Comparison of ENCODE assay signal across 14 cellular contexts in the genomic region with DNA sequence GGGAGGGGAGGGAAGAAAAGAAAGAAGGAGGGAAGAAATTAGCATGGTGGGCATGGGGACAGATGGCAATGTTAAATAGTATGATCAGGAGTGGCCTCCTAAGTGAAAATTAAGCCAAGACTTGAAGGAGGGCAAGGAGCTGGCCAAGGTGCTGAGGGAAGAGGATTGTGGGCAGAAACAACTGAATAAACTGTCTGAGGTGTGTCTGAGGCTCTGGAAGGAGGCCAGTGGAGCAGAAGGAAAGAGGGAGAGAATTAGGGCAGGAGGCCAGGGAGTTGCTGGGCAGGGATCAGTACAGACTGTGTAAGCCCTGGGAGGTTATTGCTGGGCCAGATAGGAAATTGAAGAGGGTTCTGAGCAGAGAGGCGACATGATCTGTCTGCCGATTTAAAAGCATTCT. TPM values are rescaled to one million over a fixed set of nuclear protein-coding genes. Genes with fewer than 3 reads are reported as not detected.
DNase-seq lines count a peak whose midpoint lies in the region; ATAC-seq and TF ChIP-seq lines count a peak whose summit lies in the region.
"Had no signal": no experiment of that assay in that cellular context is flagged by ENCODE, and none has a peak within 500 bp of the region (broad histone marks: within the 10 kb centered on the region; RNA-seq: fewer than 3 reads in every experiment).

No MANE protein-coding gene starts in this region.

- H3K4me3 ChIP-seq in mammary epithelial cell (replicated peaks in 1 of 3; ENCODE audit: insufficient read depth in 1 of 3, low read depth in 2 of 3, low read length in 3 of 3) (no peak overlapping the region), mesenchymal stem cell (ENCODE audit: insufficient read depth in 1 of 2, low read depth in 1 of 2, low read length in 2 of 2) (no peak overlapping the region)
- H3K4me3 ChIP-seq: testis had no signal

- TF ChIP-seq CTCF in mammary epithelial cell (conservative IDR thresholded peaks at IDR 0.05 in 1 of 2, IDR thresholded peaks at IDR 0.05 in 1 of 2; ENCODE audit: extremely low read depth in 1 of 2, insufficient read depth in 1 of 2, low read depth in 1 of 2, low read length in 2 of 2), result no peak

- no peak for ATAC-seq in HG02588 (IDR thresholded peaks at IDR 0.05; ENCODE audit: unreplicated experiment)
- no peak for ATAC-seq in activated T-cell treated with anti-CD3 and anti-CD28 coated beads, Interleukin-2, amount 50 U/mL, for 4 hours
- ATAC-seq: natural killer cell treated with Interleukin-12 subunit alpha and Interleukin-12 subunit beta and Interleukin-15 and Interleukin-18, amount 100 ng/mL, for 72 hours; T-cell had no signal

- H3K18ac ChIP-seq in mesenchymal stem cell (ENCODE audit: low read depth in 1 of 2, low read length in 2 of 2), result no peak overlapping the region

- H3K14ac ChIP-seq in mesenchymal stem cell (ENCODE audit: low read length in 2 of 2), result no peak overlapping the region

- H3K9me3 ChIP-seq in mammary epithelial cell (replicated peaks; ENCODE audit: insufficient read depth, low read length) (no peaks in the 10 kb centered on the region), mesenchymal stem cell (ENCODE audit: control insufficient read depth, low read length) (no peaks in the 10 kb centered on the region)
- H3K9me3 ChIP-seq: testis had no signal

- H3K4me1 ChIP-seq in mammary epithelial cell (ENCODE audit: insufficient read depth, low read length) (peaks cover under 1% of the 10 kb centered on the region), mesenchymal stem cell (ENCODE audit: control insufficient read depth, insufficient read depth, low read depth, low read length) (no peaks in the 10 kb centered on the region)
- H3K4me1 ChIP-seq: testis had no signal

- 94% methylated on average over 2 of the region's 2 CpGs for WGBS in mammary epithelial cell (ENCODE audit: low coverage, missing lambda C conversion rate)
- WGBS in mesenchymal stem cell, result 99% methylated on average over 2 of the region's 2 CpGs

- no peaks in the 10 kb centered on the region for H3K9me3 Mint-ChIP-seq in activated T-cell treated with anti-CD3 and anti-CD28 coated beads, Interleukin-2, amount 50 U/mL, for 4 hours
- H3K9me3 Mint-ChIP-seq: activated T-cell treated with anti-CD3 and anti-CD28 coated beads, Interleukin-2, amount 50 U/mL, for 24 hours; natural killer cell treated with Interleukin-12 subunit alpha and Interleukin-12 subunit beta and Interleukin-15 and Interleukin-18, amount 100 ng/mL, for 72 hours; T-cell had no signal

- no peaks in the 10 kb centered on the region for H4K20me1 ChIP-seq in mammary epithelial cell (ENCODE audit: insufficient read depth, low read length)

- H2BK5ac ChIP-seq in mesenchymal stem cell (ENCODE audit: low read depth, low read length, poor library complexity, severe bottlenecking), result no peak overlapping the region

- H2AK5ac ChIP-seq in mesenchymal stem cell (ENCODE audit: low read length, severe bottlenecking), result no peak overlapping the region

- dilution Hi-C loops in mammary epithelial cell (cut with HindIII; ENCODE audit: low sequenced_read_pairs), result no loop called here

- H2AFZ ChIP-seq in mammary epithelial cell (ENCODE audit: low read depth, low read length), result no peak overlapping the region
- no peak overlapping the region for H2AFZ ChIP-seq in mesenchymal stem cell (ENCODE audit: low read depth, low read length)

- DNase-seq in G401 (ENCODE audit: low spot score), result peak; percentile 97
- DNase-seq in M059J (ENCODE audit: low read depth), result peak; percentile 51
- DNase-seq in mammary epithelial cell, result peak; percentile 18
- DNase-seq in mesenchymal stem cell, result peak; percentile 36
- no peak for DNase-seq in NCI-H2171 (lab: John Stamatoyannopoulos, UW)
- DNase-seq in activated T-cell treated with anti-CD3 and anti-CD28 coated beads, Interleukin-2, amount 50 U/mL, for 4 hours, result no peak
- no peak for DNase-seq in stimulated activated CD4-positive, alpha-beta T cell treated with anti-CD3 and anti-CD28 coated beads, Interleukin-4, amount 100 ng/mL, for 24 hours
- DNase-seq: activated T-cell treated with anti-CD3 and anti-CD28 coated beads, Interleukin-2, amount 50 U/mL, for 24 hours; GDM1; NCI-H2171 treated with DMSO at 0.1 percent for 48 hours; T-cell; testis had no signal

- H3K4me2 ChIP-seq in mammary epithelial cell (ENCODE audit: insufficient read depth, low read depth, low read length) (no peak overlapping the region), mesenchymal stem cell (ENCODE audit: low read length, poor library complexity, severe bottlenecking) (no peak overlapping the region)

- intact Hi-C loops in mammary epithelial cell (cut with micrococcal nuclease), result no loop called here

- no TSS peak for BruUV-seq in mammary epithelial cell (replicated peaks; lab: Mats Ljungman, UMichigan)

- H4K8ac ChIP-seq in mesenchymal stem cell (ENCODE audit: low read length), result no peak overlapping the region

- no peak overlapping the region for H2BK12ac ChIP-seq in mesenchymal stem cell (ENCODE audit: low read length in 2 of 2)

- no peak overlapping the region for H3K27ac ChIP-seq in mammary epithelial cell (ENCODE audit: insufficient read depth, low read depth, low read length)
- H3K27ac ChIP-seq in mesenchymal stem cell (ENCODE audit: low read length, poor library complexity, severe bottlenecking), result no peak overlapping the region
- H3K27ac ChIP-seq: testis had no signal

- no peaks in the 10 kb centered on the region for H3K36me3 ChIP-seq in mammary epithelial cell (ENCODE audit: insufficient read depth, low read length)
- H3K36me3 ChIP-seq in mesenchymal stem cell (ENCODE audit: control insufficient read depth in 1 of 2, insufficient read depth in 2 of 2, low read depth in 1 of 2, low read length in 2 of 2), result peaks cover 0 to 6% of the 10 kb centered on the region in 2 experiments

- H3K79me2 ChIP-seq in mammary epithelial cell (ENCODE audit: insufficient read depth, low read length), result no peaks in the 10 kb centered on the region

- H2BK15ac ChIP-seq in mesenchymal stem cell (ENCODE audit: low read depth, poor library complexity, severe bottlenecking), result no peak overlapping the region

- CTCF ChIA-PET in mammary epithelial cell (lab: Charles Lee; ENCODE audit: low non-redundant PET), result no interaction called here

- no peak overlapping the region for H4K91ac ChIP-seq in mesenchymal stem cell (ENCODE audit: low read length)

- H3K9ac ChIP-seq in mammary epithelial cell (ENCODE audit: insufficient read depth, low read length) (no peak overlapping the region), mesenchymal stem cell (ENCODE audit: low read length) (no peak overlapping the region)

- H3K23ac ChIP-seq in mesenchymal stem cell (ENCODE audit: low read length in 2 of 2), result no peak overlapping the region

- H3K36me3 Mint-ChIP-seq in activated T-cell treated with anti-CD3 and anti-CD28 coated beads, Interleukin-2, amount 50 U/mL, for 4 hours (ENCODE audit: insufficient read depth), result no peaks in the 10 kb centered on the region
- H3K36me3 Mint-ChIP-seq: natural killer cell treated with Interleukin-12 subunit alpha and Interleukin-12 subunit beta and Interleukin-15 and Interleukin-18, amount 100 ng/mL, for 72 hours; T-cell had no signal

- H3K4me3 Mint-ChIP-seq in activated T-cell treated with anti-CD3 and anti-CD28 coated beads, Interleukin-2, amount 50 U/mL, for 4 hours, result no peak overlapping the region
- H3K4me3 Mint-ChIP-seq: activated T-cell treated with anti-CD3 and anti-CD28 coated beads, Interleukin-2, amount 50 U/mL, for 24 hours; natural killer cell treated with Interleukin-12 subunit alpha and Interleukin-12 subunit beta and Interleukin-15 and Interleukin-18, amount 100 ng/mL, for 72 hours; T-cell had no signal

- peaks cover 6% of the 10 kb centered on the region for H3K4me1 Mint-ChIP-seq in activated T-cell treated with anti-CD3 and anti-CD28 coated beads, Interleukin-2, amount 50 U/mL, for 4 hours (ENCODE audit: low read depth)

- H3K27me3 Mint-ChIP-seq in activated T-cell treated with anti-CD3 and anti-CD28 coated beads, Interleukin-2, amount 50 U/mL, for 4 hours (ENCODE audit: low read depth), result no peaks in the 10 kb centered on the region
- H3K27me3 Mint-ChIP-seq: activated T-cell treated with anti-CD3 and anti-CD28 coated beads, Interleukin-2, amount 50 U/mL, for 24 hours; T-cell had no signal

- no peaks in the 10 kb centered on the region for H3K79me1 ChIP-seq in mesenchymal stem cell (replicated peaks; ENCODE audit: low read length, poor library complexity, severe bottlenecking)

- H3K4ac ChIP-seq in mesenchymal stem cell (ENCODE audit: low read depth in 1 of 2, low read length in 2 of 2), result no peak overlapping the region

- in situ Hi-C loops in G401 (cut with HindIII; ENCODE audit: low sequenced_read_pairs) (no loop called here), mammary epithelial cell (cut with MboI; ENCODE audit: low sequenced_read_pairs in 2 of 2) (no loop called here)

- no peaks in the 10 kb centered on the region for H3K27me3 ChIP-seq in mammary epithelial cell (ENCODE audit: insufficient read depth, low read length)
- no peaks in the 10 kb centered on the region for H3K27me3 ChIP-seq in mesenchymal stem cell (ENCODE audit: control insufficient read depth in 1 of 2, insufficient read depth in 1 of 2, low read length in 2 of 2)
- H3K27me3 ChIP-seq: testis had no signal

- no peak overlapping the region for H2BK120ac ChIP-seq in mesenchymal stem cell (ENCODE audit: low read depth, low read length)

RNA-seq across cellular contexts. Expression of a gene that starts 40.6 kb away (rescaled TPM):
- total RNA-seq in G401 (2014; rRNA removed; shearing (Covaris generic)), result 7.9 and 11.5 TPM in 2 replicates
- total RNA-seq in M059J (2014; rRNA removed; shearing (Covaris generic)), result 12.5 and 20.0 TPM in 2 replicates
- total RNA-seq in mammary epithelial cell, result 10 to 100 TPM; 15.3 to 22.1 TPM
- polyA plus RNA-seq in mammary epithelial cell, result 10.2 TPM
- 15.4 TPM for polyA minus RNA-seq in mammary epithelial cell
- polyA plus RNA-seq in mesenchymal stem cell (2013, experiment 1 of 2), result 31.7 TPM
- 36.5 TPM for polyA plus RNA-seq in mesenchymal stem cell (2013, experiment 2 of 2)
- total RNA-seq in activated T-cell treated with anti-CD3 and anti-CD28 coated beads, Interleukin-2, amount 50 U/mL, for 4 hours, result 10 to 100 TPM; 20.0 to 25.0 (median 24.9) TPM

Comparison
In these comparisons a context has a peak if more than half of its experiments do, and no peak if none do; other contexts are left out.
1. DNase-seq: peak in G401 (single experiment), M059J (single experiment), mammary epithelial cell (single experiment) and mesenchymal stem cell (single experiment); none in NCI-H2171 (single experiment), activated T-cell treated with anti-CD3 and anti-CD28 coated beads, Interleukin-2, amount 50 U/mL, for 4 hours (single experiment) and stimulated activated CD4-positive, alpha-beta T cell treated with anti-CD3 and anti-CD28 coated beads, Interleukin-4, amount 100 ng/mL, for 24 hours (single experiment).